ENCODE assay signal across 22 cellular contexts in the genomic region with DNA sequence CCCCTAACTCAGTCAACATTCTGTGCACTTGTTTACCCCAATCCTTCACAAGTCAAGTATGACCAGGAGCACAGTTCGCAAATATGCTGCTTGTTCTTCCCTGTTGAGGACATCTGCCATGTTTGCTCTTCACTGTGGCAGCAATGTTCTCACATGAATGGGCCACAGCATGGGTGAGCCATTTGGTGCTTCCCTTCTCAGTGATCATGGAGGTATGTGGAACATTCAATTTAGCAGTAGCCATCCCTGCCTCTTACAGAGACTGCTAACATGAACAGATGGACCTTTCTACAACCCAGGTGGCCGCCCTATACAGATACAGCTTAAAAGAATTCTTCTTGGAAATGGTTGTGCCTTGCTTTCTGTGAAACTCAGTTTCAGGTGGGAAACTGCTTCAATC.
"Had no signal": no experiment of that assay in that cellular context is flagged by ENCODE, and none has a peak within 500 bp of the region (broad histone marks: within the 10 kb centered on the region; RNA-seq: fewer than 3 reads in every experiment).

No MANE protein-coding gene starts in this region.

- H3K4me3 Mint-ChIP-seq: activated CD4-positive, alpha-beta T cell treated with anti-CD3 and anti-CD28 coated beads for 36 hours; activated naive CD8-positive, alpha-beta T cell; activated T-cell treated with anti-CD3 and anti-CD28 coated beads, Interleukin-2, amount 50 U/mL, for 24 hours; activated T-helper 17 cell treated with anti-CD3 and anti-CD28 coated beads, Interleukin-2, amount 50 U/mL, for 72 hours; natural killer cell treated with Interleukin-12 subunit alpha and Interleukin-12 subunit beta and Interleukin-15 and Interleukin-18, amount 100 ng/mL, for 72 hours had no signal

- DNase-seq: activated CD4-positive, alpha-beta T cell treated with anti-CD3 and anti-CD28 coated beads for 36 hours; activated CD4-positive, alpha-beta T cell treated with anti-CD3 and anti-CD28 coated beads, Interleukin-2, amount 50 U/mL, for 4 hours; activated CD8-positive, alpha-beta memory T cell treated with anti-CD3 and anti-CD28 coated beads for 24 hours; activated CD8-positive, alpha-beta memory T cell treated with anti-CD3 and anti-CD28 coated beads, Interleukin-2, amount 50 U/mL, for 4 hours; activated naive CD4-positive, alpha-beta T cell; activated T-cell treated with anti-CD3 and anti-CD28 coated beads, Interleukin-2, amount 50 U/mL, for 24 hours; adrenal gland; brain microvascular endothelial cell; central memory CD4-positive, alpha-beta T cell; gastrocnemius medialis; head of caudate nucleus; left cardiac atrium; ovary; stimulated activated CD4-positive, alpha-beta T cell treated with anti-CD3 and anti-CD28 coated beads, Interleukin-2, amount 100 ng/mL, for 48 hours; stimulated activated CD8-positive, alpha-beta memory T cell treated with anti-CD3 and anti-CD28 coated beads, Interleukin-4, amount 100 ng/mL, for 48 hours; stimulated activated naive CD4-positive, alpha-beta T cell; testis; trophoblast cell; uterus had no signal

- H3K4me1 Mint-ChIP-seq: activated CD4-positive, alpha-beta T cell treated with anti-CD3 and anti-CD28 coated beads for 36 hours; activated T-helper 17 cell treated with anti-CD3 and anti-CD28 coated beads, Interleukin-2, amount 50 U/mL, for 72 hours had no signal

- H3K27ac Mint-ChIP-seq: activated CD4-positive, alpha-beta T cell treated with anti-CD3 and anti-CD28 coated beads for 36 hours; activated naive CD8-positive, alpha-beta T cell; activated T-cell treated with anti-CD3 and anti-CD28 coated beads, Interleukin-2, amount 50 U/mL, for 24 hours; activated T-helper 17 cell treated with anti-CD3 and anti-CD28 coated beads, Interleukin-2, amount 50 U/mL, for 72 hours; natural killer cell treated with Interleukin-12 subunit alpha and Interleukin-12 subunit beta and Interleukin-15 and Interleukin-18, amount 100 ng/mL, for 72 hours had no signal

- ATAC-seq: activated CD4-positive, alpha-beta T cell treated with anti-CD3 and anti-CD28 coated beads for 36 hours; activated T-helper 17 cell treated with anti-CD3 and anti-CD28 coated beads, Interleukin-2, amount 50 U/mL, for 72 hours; gastrocnemius medialis; left cardiac atrium; natural killer cell treated with Interleukin-12 subunit alpha and Interleukin-12 subunit beta and Interleukin-15 and Interleukin-18, amount 100 ng/mL, for 72 hours had no signal

- H3K36me3 Mint-ChIP-seq: activated naive CD8-positive, alpha-beta T cell; natural killer cell treated with Interleukin-12 subunit alpha and Interleukin-12 subunit beta and Interleukin-15 and Interleukin-18, amount 100 ng/mL, for 72 hours had no signal

- H3K27me3 Mint-ChIP-seq: activated CD4-positive, alpha-beta T cell treated with anti-CD3 and anti-CD28 coated beads for 36 hours; activated naive CD8-positive, alpha-beta T cell; activated T-cell treated with anti-CD3 and anti-CD28 coated beads, Interleukin-2, amount 50 U/mL, for 24 hours; activated T-helper 17 cell treated with anti-CD3 and anti-CD28 coated beads, Interleukin-2, amount 50 U/mL, for 72 hours; natural killer cell treated with Interleukin-12 subunit alpha and Interleukin-12 subunit beta and Interleukin-15 and Interleukin-18, amount 100 ng/mL, for 72 hours had no signal
